In genomic region chr9:69763862-69764261, GRCh38 we compare ENCODE assay signal across 1 cellular context.
TF ChIP-seq lines count a peak whose summit lies in the region.
"Not testable (repeated sequence)": the region's sequence is repeated elsewhere in the genome, so short reads cannot be mapped to it uniquely, and the experiment has no call there.

No MANE protein-coding gene starts in this region.

TF ChIP-seq in K562, 482 proteins besides CTCF, POLR2A, EP300 and RAD21:
- TF ChIP-seq NR2C1 (IDR thresholded peaks at IDR 0.05); ZNF740 (CRISPR knock-in tag; IDR thresholded peaks at IDR 0.05); ID3 (CRISPR knock-in tag; IDR thresholded peaks at IDR 0.05): not testable (repeated sequence)
- TF ChIP-seq NR2C1 (tag; IDR thresholded peaks at IDR 0.05) (peak; percentile 58; the same call in 1 of the 2 replicates), MNT (conservative IDR thresholded peaks at IDR 0.05) (peak in 1 of 2 experiments; percentile 46; a peak in 2 of 4 replicates), SMAD4 (CRISPR knock-in tag; conservative IDR thresholded peaks at IDR 0.05) (peak; percentile 71), DMBX1 (CRISPR knock-in tag; IDR thresholded peaks at IDR 0.05; ENCODE audit: borderline replicate concordance) (peak; percentile 93), IRF9 (tag; IDR thresholded peaks at IDR 0.05) (peak; percentile 63; the same call in 1 of the 2 replicates), DDX20 (tag; IDR thresholded peaks at IDR 0.05; ENCODE audit: low read depth) (0 out of 2 replicates have a peak, but pooled peaks have one; percentile 55), CREB3 (tag; conservative IDR thresholded peaks at IDR 0.05; ENCODE audit: low read depth) (peak; percentile 71; the same call in 1 of the 2 replicates), ZNF592 (IDR thresholded peaks at IDR 0.05) (peak; percentile 97), ELF4 (CRISPR knock-in tag; IDR thresholded peaks at IDR 0.05) (peak; percentile 23; the same call in 1 of the 2 replicates), L3MBTL2 (IDR thresholded peaks at IDR 0.05) (0 out of 2 replicates have a peak, but pooled peaks have one; percentile 18), ZNF740 (tag; IDR thresholded peaks at IDR 0.05) (peak in 1 of 2 experiments; percentile 69; a peak in 2 of 4 replicates), NFE2L1 (tag; IDR thresholded peaks at IDR 0.05; ENCODE audit: borderline replicate concordance, low read depth) (0 out of 2 replicates have a peak, but pooled peaks have one; percentile 12), ZNF311 (CRISPR knock-in tag; IDR thresholded peaks at IDR 0.05) (peak; percentile 76), ZNF583 (CRISPR knock-in tag; IDR thresholded peaks at IDR 0.05) (peak; percentile 43; the same call in 1 of the 2 replicates), MGA (IDR thresholded peaks at IDR 0.05) (peak; percentile 41; the same call in 1 of the 2 replicates), ID3 (tag; IDR thresholded peaks at IDR 0.05) (peak; percentile 85), ZBTB17 (CRISPR knock-in tag; IDR thresholded peaks at IDR 0.05) (0 out of 2 replicates have a peak, but pooled peaks have one; percentile 27), PTRF (tag; IDR thresholded peaks at IDR 0.05) (peak; percentile 71), ZNF668 (CRISPR knock-in tag; IDR thresholded peaks at IDR 0.05) (peak; percentile 72; the same call in 1 of the 2 replicates), CXXC5 (CRISPR knock-in tag; IDR thresholded peaks at IDR 0.05) (peak; percentile 58), PTTG1 (tag; IDR thresholded peaks at IDR 0.05; ENCODE audit: low read depth) (peak; percentile 46; the same call in 1 of the 2 replicates)
